In the genomic region with DNA sequence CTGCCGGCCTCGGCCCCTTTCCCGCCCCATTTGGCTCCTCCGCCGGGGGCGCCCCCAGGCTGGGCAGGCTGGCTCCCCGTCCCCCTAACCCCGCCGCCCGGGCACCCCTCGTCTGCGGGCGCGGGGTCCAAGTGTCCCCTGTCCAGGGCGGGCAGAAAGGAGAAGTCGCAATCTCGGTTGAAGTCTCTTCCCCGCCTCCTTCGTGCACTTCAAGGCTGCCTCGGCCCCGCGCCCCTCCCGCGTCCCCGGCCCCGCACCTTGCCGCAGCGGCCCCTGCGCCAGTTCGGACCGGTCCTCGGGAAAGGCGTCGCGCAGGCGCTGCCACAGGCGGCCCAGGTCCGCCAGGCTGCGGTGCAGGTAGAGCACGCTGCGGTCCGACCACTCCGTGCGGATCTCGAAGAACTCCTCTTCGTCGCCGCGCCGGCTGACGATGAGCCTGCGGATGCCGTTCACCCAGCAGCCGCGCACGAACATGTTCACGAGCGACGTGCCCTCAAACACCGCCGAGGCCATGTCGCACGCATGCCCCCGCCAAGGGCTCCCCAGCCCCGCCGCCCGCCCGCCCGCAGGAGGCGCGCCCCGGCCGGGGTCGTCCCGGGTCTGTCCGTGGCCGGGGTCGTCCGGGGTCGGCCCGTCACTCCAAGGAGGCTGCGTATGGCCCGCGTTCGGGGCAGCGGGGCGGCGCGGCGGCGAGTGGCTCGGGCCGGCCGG, we compare ENCODE assay signal across 1 cellular context.
A peak's percentile ranks its signal among the peaks of the same experiment; 100 is the strongest.
TF ChIP-seq lines count a peak whose summit lies in the region.

TSS of gene PXDC1 (minus strand) at position 695 of the 711 bp plus-strand sequence. CDS start at position 513, 182 bp downstream.

TF ChIP-seq in HepG2, 621 proteins besides CTCF, POLR2A, EP300 and RAD21 (continued from another document and continues in another):
- TF ChIP-seq THAP9 (CRISPR knock-in tag; IDR thresholded peaks at IDR 0.05; ENCODE audit: borderline replicate concordance) (no peak), MIER3 (CRISPR knock-in tag; IDR thresholded peaks at IDR 0.05; ENCODE audit: borderline replicate concordance) (no peak), ZNF441 (CRISPR knock-in tag; IDR thresholded peaks at IDR 0.05; ENCODE audit: borderline replicate concordance) (no peak; the same call in 1 of the 2 replicates), SNRNP70 (IDR thresholded peaks at IDR 0.05; ENCODE audit: low read depth, low read length) (no peak), BRCA1 (CRISPR knock-in tag; IDR thresholded peaks at IDR 0.05) (0 out of 2 replicates have a peak, but pooled peaks have one; percentile 30), ZNF121 (CRISPR knock-in tag; IDR thresholded peaks at IDR 0.05) (0 out of 2 replicates have a peak, but pooled peaks have one; percentile 6), DR1 (CRISPR knock-in tag; IDR thresholded peaks at IDR 0.05) (no peak), CENPX (CRISPR knock-in tag; IDR thresholded peaks at IDR 0.05) (no peak), ZNF709 (CRISPR knock-in tag; IDR thresholded peaks at IDR 0.05) (peak; percentile 52; the same call in 1 of the 2 replicates), ZNF567 (CRISPR knock-in tag; IDR thresholded peaks at IDR 0.05; ENCODE audit: borderline replicate concordance) (no peak), NCOR1 (IDR thresholded peaks at IDR 0.05; ENCODE audit: borderline replicate concordance, low read length) (no peak), KLF11 (CRISPR knock-in tag; IDR thresholded peaks at IDR 0.05) (no peak), ZNF276 (CRISPR knock-in tag; IDR thresholded peaks at IDR 0.05; ENCODE audit: low read depth) (0 out of 2 replicates have a peak, but pooled peaks have one; percentile 9), ZXDC (CRISPR knock-in tag; IDR thresholded peaks at IDR 0.05) (no peak), ZNF703 (CRISPR knock-in tag; IDR thresholded peaks at IDR 0.05; ENCODE audit: borderline replicate concordance) (no peak), ZFY (CRISPR knock-in tag; IDR thresholded peaks at IDR 0.05) (no peak), ZNF781 (CRISPR knock-in tag; IDR thresholded peaks at IDR 0.05; ENCODE audit: borderline replicate concordance, not compliant biosample characterization) (peak; percentile 74), HMGA1 (CRISPR knock-in tag; conservative IDR thresholded peaks at IDR 0.05) (no peak), HIC2 (CRISPR knock-in tag; IDR thresholded peaks at IDR 0.05; ENCODE audit: low read depth) (peak; percentile 29; the same call in 1 of the 2 replicates), SIX4 (CRISPR knock-in tag; IDR thresholded peaks at IDR 0.05) (no peak), GFI1 (CRISPR knock-in tag; IDR thresholded peaks at IDR 0.05; ENCODE audit: borderline replicate concordance) (0 out of 2 replicates have a peak, but pooled peaks have one; percentile 45), AHR (CRISPR knock-in tag; IDR thresholded peaks at IDR 0.05) (no peak), ZNF598 (CRISPR knock-in tag; IDR thresholded peaks at IDR 0.05; ENCODE audit: borderline replicate concordance) (no peak; the same call in 1 of the 2 replicates), TRAFD1 (CRISPR knock-in tag; IDR thresholded peaks at IDR 0.05; ENCODE audit: borderline replicate concordance) (no peak), KLF15 (CRISPR knock-in tag; IDR thresholded peaks at IDR 0.05; ENCODE audit: borderline replicate concordance) (peak; percentile 68; the same call in 1 of the 2 replicates), SRSF4 (IDR thresholded peaks at IDR 0.05; ENCODE audit: low read depth, low read length, poor library complexity, severe bottlenecking) (no peak), CREB1 (IDR thresholded peaks at IDR 0.05) (no peak), CREB1 (CRISPR knock-in tag; IDR thresholded peaks at IDR 0.05) (no peak), PHB2 (IDR thresholded peaks at IDR 0.05; ENCODE audit: partially characterized antibody) (no peak), ZNF549 (CRISPR knock-in tag; IDR thresholded peaks at IDR 0.05) (no peak), SIN3B (IDR thresholded peaks at IDR 0.05; ENCODE audit: low read length) (no peak), MAZ (IDR thresholded peaks at IDR 0.05; ENCODE audit: borderline replicate concordance, low read depth, low read length) (no peak), MAZ (CRISPR knock-in tag; IDR thresholded peaks at IDR 0.05; ENCODE audit: low read depth) (no peak), ISX (CRISPR knock-in tag; conservative IDR thresholded peaks at IDR 0.05) (peak; percentile 64; the same call in 1 of the 2 replicates), ZNF589 (CRISPR knock-in tag; conservative IDR thresholded peaks at IDR 0.05) (peak; percentile 35; the same call in 1 of the 2 replicates), ZNF605 (CRISPR knock-in tag; IDR thresholded peaks at IDR 0.05) (no peak), SUZ12 (IDR thresholded peaks at IDR 0.05; ENCODE audit: low read depth, low read length) (no peak), RXRB (CRISPR knock-in tag; IDR thresholded peaks at IDR 0.05; ENCODE audit: borderline replicate concordance) (no peak)
- TF ChIP-seq, protein P1, sequence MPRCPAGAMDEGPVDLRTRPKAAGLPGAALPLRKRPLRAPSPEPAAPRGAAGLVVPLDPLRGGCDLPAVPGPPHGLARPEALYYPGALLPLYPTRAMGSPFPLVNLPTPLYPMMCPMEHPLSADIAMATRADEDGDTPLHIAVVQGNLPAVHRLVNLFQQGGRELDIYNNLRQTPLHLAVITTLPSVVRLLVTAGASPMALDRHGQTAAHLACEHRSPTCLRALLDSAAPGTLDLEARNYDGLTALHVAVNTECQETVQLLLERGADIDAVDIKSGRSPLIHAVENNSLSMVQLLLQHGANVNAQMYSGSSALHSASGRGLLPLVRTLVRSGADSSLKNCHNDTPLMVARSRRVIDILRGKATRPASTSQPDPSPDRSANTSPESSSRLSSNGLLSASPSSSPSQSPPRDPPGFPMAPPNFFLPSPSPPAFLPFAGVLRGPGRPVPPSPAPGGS (CRISPR knock-in tag; IDR thresholded peaks at IDR 0.05) = no peak; the same call in 1 of the 2 replicates
